Comparison of ENCODE assay signal across 8 cellular contexts in genomic region chr20:38926142-38926933, GRCh38. TPM values are rescaled to one million over a fixed set of nuclear protein-coding genes. Genes with fewer than 3 reads are reported as not detected.
DNase-seq lines count a peak whose midpoint lies in the region; ATAC-seq, FAIRE-seq and TF ChIP-seq lines count a peak whose summit lies in the region.

Gene FAM83D (plus strand): TSS chr20:38926417. CDS start chr20:38926443, 26 bp downstream.

- peak; percentile 96 for DNase-seq in NCI-H2029 (lab: John Stamatoyannopoulos, UW)
- DNase-seq in T-helper 2 cell treated with Interferon-gamma antibody and Interleukin-4, amounts not matched to agents 5 μg/mL and 100 μg/mL, for 36 hours (ENCODE audit: low spot score): peak; percentile 99
- peak; percentile 93 for DNase-seq in astrocyte (ENCODE audit: low read depth)
- peak; percentile 100 for DNase-seq in hepatic stellate cell (ENCODE audit: low spot score)
- DNase-seq in renal cortical epithelial cell (ENCODE audit: low read depth): peak; percentile 93
- DNase-seq in cortex of kidney (lab: John Stamatoyannopoulos, UW): no peak

- H3K4me1 ChIP-seq in astrocyte (ENCODE audit: insufficient read depth, low read length): peaks cover 6% of the 10 kb centered on the region

- H3K4me2 ChIP-seq in astrocyte (ENCODE audit: low read length): peak within 1 kb of the TSS; percentile 84

- H3K4me1 Mint-ChIP-seq in T-helper 2 cell treated with Interferon-gamma antibody and Interleukin-4, amounts not matched to agents 5 μg/mL and 100 μg/mL, for 36 hours (ENCODE audit: low read depth): peaks cover 31% of the 10 kb centered on the region
- no peaks in the 10 kb centered on the region for H3K4me1 Mint-ChIP-seq in astrocyte (ENCODE audit: low read depth, unreplicated experiment)

- H3K36me3 ChIP-seq in astrocyte (ENCODE audit: insufficient read depth, low read length): no peaks in the 10 kb centered on the region

- no peaks in the 10 kb centered on the region for H3K9me3 ChIP-seq in astrocyte (ENCODE audit: insufficient read depth, low read depth, low read length)

- H3K36me3 Mint-ChIP-seq in T-helper 2 cell treated with Interferon-gamma antibody and Interleukin-4, amounts not matched to agents 5 μg/mL and 100 μg/mL, for 36 hours (ENCODE audit: low read depth): peaks cover 24% of the 10 kb centered on the region
- no peaks in the 10 kb centered on the region for H3K36me3 Mint-ChIP-seq in astrocyte (ENCODE audit: low read depth, unreplicated experiment)

- peak within 1 kb of the TSS; percentile 97 for H2AFZ ChIP-seq in astrocyte (ENCODE audit: low read depth, low read length)

- H3K4me3 ChIP-seq in astrocyte (ENCODE audit: insufficient read depth, low read depth, low read length): peak within 1 kb of the TSS; percentile 70

- H3K27me3 ChIP-seq in astrocyte (ENCODE audit: insufficient read depth, low read length): peaks cover 3% of the 10 kb centered on the region

- peak within 1 kb of the TSS; percentile 76 for H3K27ac Mint-ChIP-seq in T-helper 2 cell treated with Interferon-gamma antibody and Interleukin-4, amounts not matched to agents 5 μg/mL and 100 μg/mL, for 36 hours
- H3K27ac Mint-ChIP-seq in astrocyte (ENCODE audit: unreplicated experiment): no peak within 1 kb of the TSS

- ATAC-seq in GM18508 (IDR thresholded peaks at IDR 0.05; ENCODE audit: insufficient read depth, unreplicated experiment) (peak; percentile 69), HG02981 (IDR thresholded peaks at IDR 0.05; ENCODE audit: unreplicated experiment) (peak; percentile 98)

- H3K9ac ChIP-seq in astrocyte (ENCODE audit: low read length): peak within 1 kb of the TSS; percentile 78

- no peak for TF ChIP-seq CTCF in astrocyte (IDR thresholded peaks at IDR 0.05; ENCODE audit: insufficient read depth, low read depth, low read length)

- no peak for FAIRE-seq in astrocyte (lab: Jason Lieb, UNC)

- peak within 1 kb of the TSS; percentile 55 for H3K27ac ChIP-seq in astrocyte (ENCODE audit: low read depth, low read length)

- H4K20me1 ChIP-seq in astrocyte (ENCODE audit: insufficient read depth, low read length): peaks cover 3% of the 10 kb centered on the region

- H3K27me3 Mint-ChIP-seq in T-helper 2 cell treated with Interferon-gamma antibody and Interleukin-4, amounts not matched to agents 5 μg/mL and 100 μg/mL, for 36 hours (ENCODE audit: low read depth): no peaks in the 10 kb centered on the region
- H3K27me3 Mint-ChIP-seq in astrocyte (ENCODE audit: low read depth, unreplicated experiment): peaks cover 5% of the 10 kb centered on the region

- H3K79me2 ChIP-seq in astrocyte (ENCODE audit: insufficient read depth, low read length): peaks cover 51% of the 10 kb centered on the region

- H3K4me3 Mint-ChIP-seq in T-helper 2 cell treated with Interferon-gamma antibody and Interleukin-4, amounts not matched to agents 5 μg/mL and 100 μg/mL, for 36 hours: peak within 1 kb of the TSS; percentile 88
- H3K4me3 Mint-ChIP-seq in astrocyte (ENCODE audit: unreplicated experiment): peak within 1 kb of the TSS; percentile 84

- H3K9me3 Mint-ChIP-seq in T-helper 2 cell treated with Interferon-gamma antibody and Interleukin-4, amounts not matched to agents 5 μg/mL and 100 μg/mL, for 36 hours: no peaks in the 10 kb centered on the region
- peaks cover 2% of the 10 kb centered on the region for H3K9me3 Mint-ChIP-seq in astrocyte (ENCODE audit: unreplicated experiment)

RNA-seq across cellular contexts. Expression of gene FAM83D, which starts in this region (rescaled TPM):
- 2.1 and 3.3 TPM in 2 replicates for total RNA-seq in astrocyte
- 0.99 and 13.7 TPM in 2 replicates for total RNA-seq in renal cortical epithelial cell
